Comparison of ENCODE assay signal across 24 cellular contexts in the genomic region with DNA sequence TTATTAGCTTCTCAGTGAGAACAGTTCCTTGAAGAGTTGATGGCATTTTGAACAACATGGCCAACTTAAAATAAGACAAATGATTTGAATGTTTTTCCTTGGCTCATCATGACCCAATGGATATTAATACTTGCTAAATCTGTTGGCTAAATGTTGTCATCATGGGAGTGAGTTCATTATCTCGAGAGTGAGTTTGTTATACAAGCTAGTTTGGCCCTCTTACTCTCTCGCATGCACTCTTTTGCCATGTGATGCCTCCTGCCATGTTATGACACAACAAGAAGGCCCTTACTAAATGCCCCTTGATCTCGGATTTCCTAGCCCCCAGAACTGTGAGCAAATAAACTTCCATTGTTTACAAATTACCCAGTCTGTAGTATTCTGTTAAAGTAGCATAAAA.
"Had no signal": no experiment of that assay in that cellular context is flagged by ENCODE, and none has a peak within 500 bp of the region (broad histone marks: within the 10 kb centered on the region; RNA-seq: fewer than 3 reads in every experiment).

No MANE protein-coding gene starts in this region.

- H3K4me1 ChIP-seq: breast epithelium, SJSA1 had no signal

- ATAC-seq: activated CD8-positive, alpha-beta T cell treated with anti-CD3 and anti-CD28 coated beads, Interleukin-2, amount 10 ng/mL, durations not matched to agents 7 days and 5 days; HepG2; SK-N-SH treated with all-trans-retinoic acid at 6 μM for 48 hours; WTC11 had no signal

- DNase-seq: activated CD4-positive, alpha-beta T cell treated with anti-CD3 and anti-CD28 coated beads for 48 hours; activated CD4-positive, alpha-beta T cell treated with anti-CD3 and anti-CD28 coated beads, Interleukin-2, amount 50 U/mL, for 4 hours; activated CD4-positive, CD25-positive, alpha-beta regulatory T cell treated with anti-CD3 and anti-CD28 coated beads, Interleukin-2, amount 50 U/mL, for 72 hours; activated CD8-positive, alpha-beta memory T cell treated with anti-CD3 and anti-CD28 coated beads, Interleukin-2, amount 50 U/mL, for 48 hours; activated CD8-positive, alpha-beta T cell treated with anti-CD3 and anti-CD28 coated beads, Interleukin-2, amount 10 ng/mL, durations not matched to agents 7 days and 5 days; activated naive CD4-positive, alpha-beta T cell treated with anti-CD3 and anti-CD28 coated beads, Interleukin-2, amount 50 U/mL, for 16 hours; activated T-cell treated with anti-CD3 and anti-CD28 coated beads, Interleukin-2, amount 50 U/mL, for 1 hour; aorta; MG63; MV-4-11; NCI-H1092 treated with DMSO at 0.1 percent for 48 hours; NCI-H1436; NCI-H1694 treated with DMSO at 0.1 percent for 48 hours; NCI-H2029 treated with DMSO at 0.1 percent for 48 hours; NCI-H2171; NCI-H2227 treated with DMSO at 0.1 percent for 48 hours; NCI-H526 treated with DMSO at 0.1 percent for 48 hours; NCI-H82 had no signal

- H3K4me3 ChIP-seq: breast epithelium, MG63, SJSA1 had no signal

- H3K9me3 ChIP-seq: breast epithelium, MG63, SJSA1 had no signal

- H3K27ac ChIP-seq: breast epithelium, KMS-11, SJSA1 had no signal

- H3K27me3 ChIP-seq: breast epithelium, MG63, SJSA1 had no signal

- H3K36me3 ChIP-seq: breast epithelium had no signal
